Comparison of ENCODE assay signal across 20 cellular contexts in genomic region chr16:89455178-89455577, GRCh38. TPM values are rescaled to one million over a fixed set of nuclear protein-coding genes. Genes with fewer than 3 reads are reported as not detected.
A peak's percentile ranks its signal among the peaks of the same experiment; 100 is the strongest.
DNase-seq lines count a peak whose midpoint lies in the region; ATAC-seq, FAIRE-seq and TF ChIP-seq lines count a peak whose summit lies in the region.
"Had no signal": no experiment of that assay in that cellular context is flagged by ENCODE, and none has a peak within 500 bp of the region (broad histone marks: within the 10 kb centered on the region; RNA-seq: fewer than 3 reads in every experiment).

No MANE protein-coding gene starts in this region.

- H3K27me3 Mint-ChIP-seq in T-helper 1 cell treated with Interleukin-12 subunit alpha and Interleukin-12 subunit beta and Interleukin-4 antibody, amounts not matched to agents 30 μg/mL and 1 μg/mL, for 36 hours (ENCODE audit: low read depth), result no peaks in the 10 kb centered on the region
- H3K27me3 Mint-ChIP-seq in CD4-positive, CD25-positive, alpha-beta regulatory T cell, result no peaks in the 10 kb centered on the region
- H3K27me3 Mint-ChIP-seq in WTC11 (ENCODE audit: low read depth), result no peaks in the 10 kb centered on the region
- peaks cover 10% of the 10 kb centered on the region for H3K27me3 Mint-ChIP-seq in glutamatergic neuron (ENCODE audit: unreplicated experiment)
- H3K27me3 Mint-ChIP-seq: stimulated activated memory B cell treated with anti-CD40 and anti-IgM and Interleukin-4, amounts not matched to agents 10 μg/mL and 1 μg/mL and 100 μg/mL, for 72 hours had no signal

- peaks cover 3% of the 10 kb centered on the region for H3K36me3 ChIP-seq in CD4-positive, CD25-positive, alpha-beta regulatory T cell (ENCODE audit: control insufficient read depth, insufficient read depth, low read length)
- H3K36me3 ChIP-seq in HepG2 (replicated peaks in 1 of 2; ENCODE audit: control insufficient read depth in 1 of 2, insufficient read depth in 2 of 2, low read length in 2 of 2), result peaks cover 6 to 10% of the 10 kb centered on the region in 2 experiments; a peak in 4 of 5 replicates
- H3K36me3 ChIP-seq: upper lobe of right lung had no signal

- no peak overlapping the region for H3K4me2 ChIP-seq in HepG2 (ENCODE audit: low read depth, low read length)

- CTCF ChIA-PET in WTC11 (lab: Charles Lee) (interaction anchor here (0.8 kb wide), 1 partner anchor 62 kb away, joined by 3 read pairs; no protein-coding TSS in a partner anchor), HepG2 (lab: Yijun Ruan, JAX; ENCODE audit: low intra/inter-chr PET ratio, low total read pairs) (no interaction called here)

- H3K9ac ChIP-seq in HepG2 (ENCODE audit: insufficient read depth, low read depth, low read length), result no peak overlapping the region

- intact Hi-C loops in HepG2 (cut with micrococcal nuclease; ENCODE audit: unreplicated experiment), result no loop called here

- TF ChIP-seq CTCF in WTC11 (IDR thresholded peaks at IDR 0.05), result no peak
- TF ChIP-seq CTCF in glutamatergic neuron (IDR thresholded peaks at IDR 0.05; ENCODE audit: partially characterized antibody, unreplicated experiment), result no peak
- TF ChIP-seq CTCF in HepG2 (CRISPR knock-in tag; IDR thresholded peaks at IDR 0.05), result no peak

- no TSS peak for BruUV-seq in HepG2 (replicated peaks; lab: Mats Ljungman, UMichigan)

- no peak for FAIRE-seq in HepG2 (lab: Jason Lieb, UNC)
- FAIRE-seq: GM19239, keratinocyte had no signal

- no peak overlapping the region for H3K27ac ChIP-seq in CD4-positive, CD25-positive, alpha-beta regulatory T cell (ENCODE audit: insufficient read depth, low read length, poor library complexity, severe bottlenecking)
- no peak overlapping the region for H3K27ac ChIP-seq in HepG2 (ENCODE audit: extremely low read length, insufficient read depth, low read length)
- H3K27ac ChIP-seq: 22Rv1, upper lobe of right lung had no signal

- no peaks in the 10 kb centered on the region for H3K9me3 Mint-ChIP-seq in T-helper 1 cell treated with Interleukin-12 subunit alpha and Interleukin-12 subunit beta and Interleukin-4 antibody, amounts not matched to agents 30 μg/mL and 1 μg/mL, for 36 hours
- no peaks in the 10 kb centered on the region for H3K9me3 Mint-ChIP-seq in CD4-positive, CD25-positive, alpha-beta regulatory T cell
- H3K9me3 Mint-ChIP-seq in WTC11 (no peaks in the 10 kb centered on the region), glutamatergic neuron (ENCODE audit: unreplicated experiment) (peaks cover 15% of the 10 kb centered on the region)
- H3K9me3 Mint-ChIP-seq: stimulated activated memory B cell treated with anti-CD40 and anti-IgM and Interleukin-4, amounts not matched to agents 10 μg/mL and 1 μg/mL and 100 μg/mL, for 72 hours had no signal

- peak overlapping the region; percentile 53 for H3K4me3 ChIP-seq in CD4-positive, CD25-positive, alpha-beta regulatory T cell (ENCODE audit: low read depth, low read length)
- no peak overlapping the region for H3K4me3 ChIP-seq in HepG2 (replicated peaks in 1 of 3; ENCODE audit: insufficient read depth in 1 of 3, low read depth in 2 of 3, low read length in 3 of 3)
- H3K4me3 ChIP-seq: upper lobe of right lung had no signal

- peaks cover 7% of the 10 kb centered on the region for H3K36me3 Mint-ChIP-seq in T-helper 1 cell treated with Interleukin-12 subunit alpha and Interleukin-12 subunit beta and Interleukin-4 antibody, amounts not matched to agents 30 μg/mL and 1 μg/mL, for 36 hours (ENCODE audit: low read depth)
- peaks cover 9% of the 10 kb centered on the region for H3K36me3 Mint-ChIP-seq in CD4-positive, CD25-positive, alpha-beta regulatory T cell
- peaks cover 7% of the 10 kb centered on the region for H3K36me3 Mint-ChIP-seq in WTC11
- no peaks in the 10 kb centered on the region for H3K36me3 Mint-ChIP-seq in glutamatergic neuron (ENCODE audit: unreplicated experiment)

- peaks cover 48% of the 10 kb centered on the region for H3K4me1 Mint-ChIP-seq in T-helper 1 cell treated with Interleukin-12 subunit alpha and Interleukin-12 subunit beta and Interleukin-4 antibody, amounts not matched to agents 30 μg/mL and 1 μg/mL, for 36 hours (ENCODE audit: low read depth)
- H3K4me1 Mint-ChIP-seq in CD4-positive, CD25-positive, alpha-beta regulatory T cell, result peaks cover 43 to 84% (median 61%) of the 10 kb centered on the region in 4 donors
- peaks cover 37% of the 10 kb centered on the region for H3K4me1 Mint-ChIP-seq in WTC11
- peaks cover 26% of the 10 kb centered on the region for H3K4me1 Mint-ChIP-seq in glutamatergic neuron (ENCODE audit: low read depth, unreplicated experiment)

- peak overlapping the region; percentile 37 for H3K27ac Mint-ChIP-seq in T-helper 1 cell treated with Interleukin-12 subunit alpha and Interleukin-12 subunit beta and Interleukin-4 antibody, amounts not matched to agents 30 μg/mL and 1 μg/mL, for 36 hours
- peak overlapping the region; percentile 6 to 67 (median 59) for H3K27ac Mint-ChIP-seq in CD4-positive, CD25-positive, alpha-beta regulatory T cell
- H3K27ac Mint-ChIP-seq in WTC11, result peak overlapping the region; percentile 73; the same call in 1 of the 2 replicates
- peak overlapping the region; percentile 64 for H3K27ac Mint-ChIP-seq in glutamatergic neuron (ENCODE audit: unreplicated experiment)
- H3K27ac Mint-ChIP-seq: stimulated activated memory B cell treated with anti-CD40 and anti-IgM and Interleukin-4, amounts not matched to agents 10 μg/mL and 1 μg/mL and 100 μg/mL, for 72 hours had no signal

- in situ Hi-C loops in HepG2 (cut with HindIII; ENCODE audit: extremely low pct_ligation_motif_present, low pct_unique_long_range_greater_than_20kb), result no loop called here

- H3K79me2 ChIP-seq in HepG2 (ENCODE audit: insufficient read depth, low read length), result peaks cover 92% of the 10 kb centered on the region

- TF ChIP-seq RAD21 in HepG2 (CRISPR knock-in tag; IDR thresholded peaks at IDR 0.05), result no peak

- POLR2A ChIA-PET in WTC11 (lab: Charles Lee), result no interaction called here
- POLR2A ChIA-PET in HepG2 (lab: Yijun Ruan, JAX), result interaction anchor here (1.1 to 1.3 kb wide), 2 partner anchors 11 to 34 kb away, joined by 3 to 4 read pairs; no protein-coding TSS in a partner anchor

- peaks cover 91% of the 10 kb centered on the region for H4K20me1 ChIP-seq in HepG2 (ENCODE audit: insufficient read depth, low read length)

- H3K4me3 Mint-ChIP-seq in T-helper 1 cell treated with Interleukin-12 subunit alpha and Interleukin-12 subunit beta and Interleukin-4 antibody, amounts not matched to agents 30 μg/mL and 1 μg/mL, for 36 hours, result peak overlapping the region; percentile 16
- H3K4me3 Mint-ChIP-seq in CD4-positive, CD25-positive, alpha-beta regulatory T cell, result peak overlapping the region in 3 of 4 donors; percentile 18 to 41 (median 30)
- H3K4me3 Mint-ChIP-seq in WTC11 (no peak overlapping the region), glutamatergic neuron (ENCODE audit: unreplicated experiment) (peak overlapping the region; percentile 23)
- H3K4me3 Mint-ChIP-seq: neural crest cell; stimulated activated memory B cell treated with anti-CD40 and anti-IgM and Interleukin-4, amounts not matched to agents 10 μg/mL and 1 μg/mL and 100 μg/mL, for 72 hours had no signal

- TF ChIP-seq EP300 in HepG2 (IDR thresholded peaks at IDR 0.05; ENCODE audit: low read depth in 2 of 2, low read length in 2 of 2) (no peak), HepG2 (CRISPR knock-in tag; IDR thresholded peaks at IDR 0.05; ENCODE audit: borderline replicate concordance) (no peak)

- H3K4me1 ChIP-seq in CD4-positive, CD25-positive, alpha-beta regulatory T cell (ENCODE audit: control insufficient read depth, insufficient read depth, low read length, poor library complexity, severe bottlenecking), result peaks cover 88% of the 10 kb centered on the region
- H3K4me1 ChIP-seq in HepG2 (ENCODE audit: insufficient read depth, low read length), result peaks cover 83% of the 10 kb centered on the region

- no peak for TF ChIP-seq POLR2A in HepG2 (IDR thresholded peaks at IDR 0.05; ENCODE audit: insufficient read depth in 1 of 2, low read depth in 2 of 2, low read length in 2 of 2)

- ATAC-seq in CD4-positive, CD25-positive, alpha-beta regulatory T cell (ENCODE audit: low read depth in 2 of 2), result peak; percentile 44 to 51
- ATAC-seq in WTC11, result no peak
- no peak for ATAC-seq in HepG2
- ATAC-seq: stimulated activated memory B cell treated with anti-CD40 and anti-IgM and Interleukin-4, amounts not matched to agents 10 μg/mL and 1 μg/mL and 100 μg/mL, for 72 hours; upper lobe of right lung had no signal

- H3K9me3 ChIP-seq in CD4-positive, CD25-positive, alpha-beta regulatory T cell (ENCODE audit: control insufficient read depth in 2 of 2, low read length in 2 of 2), result no peaks in the 10 kb centered on the region
- no peaks in the 10 kb centered on the region for H3K9me3 ChIP-seq in HepG2 (ENCODE audit: low read length)
- H3K9me3 ChIP-seq: upper lobe of right lung had no signal

- no peak overlapping the region for H2AFZ ChIP-seq in HepG2 (ENCODE audit: low read length)

- DNase-seq in T-helper 1 cell (no peak), WTC11 (ENCODE audit: low spot score) (no peak), glutamatergic neuron (no peak), HepG2 (ENCODE audit: low spot score) (no peak), DMS 273 (lab: John Stamatoyannopoulos, UW; ENCODE audit: unreplicated experiment) (no peak), NK-92 (lab: John Stamatoyannopoulos, UW; ENCODE audit: unreplicated experiment) (no peak)
- peak in 1 of 3 donors; percentile 64 for DNase-seq in CD4-positive, CD25-positive, alpha-beta regulatory T cell
- DNase-seq: amniotic stem cell; central memory CD4-positive, alpha-beta T cell; mesenchymal stem cell; NCI-H1694; NCI-H2227 treated with DMSO at 0.1 percent for 48 hours; NK-92 treated with Interleukin-12 subunit alpha and Interleukin-12 subunit beta, amount 100 ng/mL, for 24 hours; upper lobe of right lung had no signal

- no peaks in the 10 kb centered on the region for H3K27me3 ChIP-seq in CD4-positive, CD25-positive, alpha-beta regulatory T cell (ENCODE audit: control insufficient read depth, insufficient read depth, low read length)
- no peaks in the 10 kb centered on the region for H3K27me3 ChIP-seq in HepG2 (ENCODE audit: control insufficient read depth in 1 of 2, insufficient read depth in 2 of 2, low read length in 2 of 2)
- H3K27me3 ChIP-seq: upper lobe of right lung had no signal

- 94% methylated on average over 2 of the region's 2 CpGs for WGBS in HepG2 (ENCODE audit: low lambda C conversion rate)

RNA-seq across cellular contexts. Expression of gene ANKRD11, which starts 35.2 kb away (rescaled TPM):
- total RNA-seq in CD4-positive, CD25-positive, alpha-beta regulatory T cell, result 323 TPM
- 10 to 100 TPM in 3 of 4 donors, 1 to 10 TPM in 1; 8.7 to 19.4 (median 14.3) TPM for polyA plus RNA-seq in CD4-positive, CD25-positive, alpha-beta regulatory T cell
- total RNA-seq in WTC11 (2021) (142 to 184 TPM (median 146 TPM) in 3 replicates), glutamatergic neuron (ENCODE audit: unreplicated experiment) (367 TPM), HepG2 (2016; rRNA removed; fragmentation: Illumina TruSeq; extraction: Trizol) (21.4 and 24.4 TPM in 2 replicates)
- 54.2 and 55.2 TPM in 2 replicates for total RNA-seq in HepG2 (2016; cell fraction: cytosol; rRNA removed; fragmentation: Illumina TruSeq; extraction: Trizol; ENCODE audit: low read depth)
- total RNA-seq in HepG2 (2016; cell fraction: insoluble cytoplasmic fraction; rRNA removed; fragmentation: Illumina TruSeq; extraction: Trizol), result 17.9 and 22.3 TPM in 2 replicates
- total RNA-seq in HepG2 (2016; cell fraction: membrane; rRNA removed; fragmentation: Illumina TruSeq; extraction: Trizol), result 22.4 and 27.0 TPM in 2 replicates
- total RNA-seq in HepG2 (2016; cell fraction: nucleus; rRNA removed; fragmentation: Illumina TruSeq; extraction: Trizol), result 48.5 and 63.5 TPM in 2 replicates
- 38.4 and 42.3 TPM in 2 replicates for polyA plus RNA-seq in HepG2 (2011; rRNA removed)
- 31.1 and 36.3 TPM in 2 replicates for polyA plus RNA-seq in HepG2 (2011; cell fraction: cytosol; rRNA removed)
- polyA plus RNA-seq in HepG2 (2011; cell fraction: nucleus; rRNA removed), result 155 and 191 TPM in 2 replicates
- 78.6 and 89.8 TPM in 2 replicates for polyA plus RNA-seq in HepG2 (2012)
- 10.6 and 13.9 TPM in 2 replicates for polyA plus RNA-seq in HepG2 (2016; cell fraction: cytosol; fragmentation: Illumina TruSeq; extraction: Trizol; ENCODE audit: low read depth)
- polyA plus RNA-seq in HepG2 (2016; cell fraction: insoluble cytoplasmic fraction; fragmentation: Illumina TruSeq; extraction: Trizol; ENCODE audit: low read depth), result 35.2 and 50.6 TPM in 2 replicates
- 29.5 and 30.6 TPM in 2 replicates for polyA plus RNA-seq in HepG2 (2016; cell fraction: membrane; fragmentation: Illumina TruSeq; extraction: Trizol; ENCODE audit: low read depth)
- polyA plus RNA-seq in HepG2 (2016; cell fraction: nucleus; fragmentation: Illumina TruSeq; extraction: Trizol; ENCODE audit: insufficient read depth, low read depth), result 190 and 216 TPM in 2 replicates
- 38.6 and 64.5 TPM in 2 replicates for polyA minus RNA-seq in HepG2 (2011; rRNA and poly(A)+ RNA removed; ENCODE audit: low replicate concordance)
- 32.5 and 37.0 TPM in 2 replicates for polyA minus RNA-seq in HepG2 (2011; cell fraction: cytosol; rRNA and poly(A)+ RNA removed)
- 104 and 109 TPM in 2 replicates for polyA minus RNA-seq in HepG2 (2011; cell fraction: nucleus; rRNA and poly(A)+ RNA removed)

RNA-seq across cellular contexts. Expression of gene SPG7, which starts 53.0 kb away (rescaled TPM):
- total RNA-seq in CD4-positive, CD25-positive, alpha-beta regulatory T cell, result 184 TPM
- polyA plus RNA-seq in CD4-positive, CD25-positive, alpha-beta regulatory T cell, result 10 to 100 TPM; 34.4 to 41.4 (median 38.1) TPM
- total RNA-seq in WTC11 (2021), result 132 to 141 TPM (median 133 TPM) in 3 replicates
- 166 TPM for total RNA-seq in glutamatergic neuron (ENCODE audit: unreplicated experiment)
- 63.9 and 136 TPM in 2 replicates for total RNA-seq in HepG2 (2016; rRNA removed; fragmentation: Illumina TruSeq; extraction: Trizol)
- total RNA-seq in HepG2 (2016; cell fraction: cytosol; rRNA removed; fragmentation: Illumina TruSeq; extraction: Trizol; ENCODE audit: low read depth), result 47.1 and 47.6 TPM in 2 replicates
- total RNA-seq in HepG2 (2016; cell fraction: insoluble cytoplasmic fraction; rRNA removed; fragmentation: Illumina TruSeq; extraction: Trizol), result 54.6 and 131 TPM in 2 replicates
- total RNA-seq in HepG2 (2016; cell fraction: membrane; rRNA removed; fragmentation: Illumina TruSeq; extraction: Trizol), result 46.3 and 47.0 TPM in 2 replicates
- total RNA-seq in HepG2 (2016; cell fraction: nucleus; rRNA removed; fragmentation: Illumina TruSeq; extraction: Trizol), result 148 and 166 TPM in 2 replicates
- polyA plus RNA-seq in HepG2 (2011; rRNA removed), result 66.0 and 77.5 TPM in 2 replicates
- polyA plus RNA-seq in HepG2 (2011; cell fraction: cytosol; rRNA removed), result 41.6 and 46.2 TPM in 2 replicates
- polyA plus RNA-seq in HepG2 (2011; cell fraction: nucleus; rRNA removed), result 327 and 378 TPM in 2 replicates
- polyA plus RNA-seq in HepG2 (2012), result 69.0 and 72.2 TPM in 2 replicates
- 8.2 and 9.5 TPM in 2 replicates for polyA plus RNA-seq in HepG2 (2016; cell fraction: cytosol; fragmentation: Illumina TruSeq; extraction: Trizol; ENCODE audit: low read depth)
- 43.3 and 56.0 TPM in 2 replicates for polyA plus RNA-seq in HepG2 (2016; cell fraction: insoluble cytoplasmic fraction; fragmentation: Illumina TruSeq; extraction: Trizol; ENCODE audit: low read depth)
- polyA plus RNA-seq in HepG2 (2016; cell fraction: membrane; fragmentation: Illumina TruSeq; extraction: Trizol; ENCODE audit: low read depth), result 16.9 and 17.6 TPM in 2 replicates
- 304 and 336 TPM in 2 replicates for polyA plus RNA-seq in HepG2 (2016; cell fraction: nucleus; fragmentation: Illumina TruSeq; extraction: Trizol; ENCODE audit: insufficient read depth, low read depth)
- 76.1 and 106 TPM in 2 replicates for polyA minus RNA-seq in HepG2 (2011; rRNA and poly(A)+ RNA removed; ENCODE audit: low replicate concordance)
- 59.0 and 61.6 TPM in 2 replicates for polyA minus RNA-seq in HepG2 (2011; cell fraction: cytosol; rRNA and poly(A)+ RNA removed)
- 140 and 143 TPM in 2 replicates for polyA minus RNA-seq in HepG2 (2011; cell fraction: nucleus; rRNA and poly(A)+ RNA removed)

Comparison
In these comparisons a context has a peak if more than half of its experiments do, and no peak if none do; other contexts are left out.
1. ATAC-seq: peak in CD4-positive, CD25-positive, alpha-beta regulatory T cell (2 of 2); none in WTC11 (single experiment) and HepG2 (single experiment).
2. Peak in every context shown above with its lines, with median percentiles within 50 percentile points of each other: H3K27ac Mint-ChIP-seq.